ENCODE assay signal across 13 cellular contexts in genomic region chr9:38019731-38020130, GRCh38. TPM values are rescaled to one million over a fixed set of nuclear protein-coding genes. Genes with fewer than 3 reads are reported as not detected.
DNase-seq lines count a peak whose midpoint lies in the region; ATAC-seq, FAIRE-seq and TF ChIP-seq lines count a peak whose summit lies in the region.
"Had no signal": no experiment of that assay in that cellular context is flagged by ENCODE, and none has a peak within 500 bp of the region (broad histone marks: within the 10 kb centered on the region; RNA-seq: fewer than 3 reads in every experiment).

No MANE protein-coding gene starts in this region.

- TF ChIP-seq RAD21 in H1 (IDR thresholded peaks at IDR 0.05 in 1 of 2, conservative IDR thresholded peaks at IDR 0.05 in 1 of 2; ENCODE audit: low read depth in 2 of 2, low read length in 2 of 2) (no peak), neural cell (conservative IDR thresholded peaks at IDR 0.05) (no peak)

- TF ChIP-seq EP300 in H1 (IDR thresholded peaks at IDR 0.05; ENCODE audit: borderline replicate concordance in 1 of 2, low read depth in 2 of 2, low read length in 2 of 2) (no peak), neural cell (conservative IDR thresholded peaks at IDR 0.05; ENCODE audit: poor library complexity, severe bottlenecking) (no peak)

- ATAC-seq in omental fat pad (ENCODE audit: low FRiP score): no peak
- ATAC-seq: effector memory CD8-positive, alpha-beta T cell; stimulated activated memory B cell treated with anti-CD40 and anti-IgM and Interleukin-4, amounts not matched to agents 10 μg/mL and 1 μg/mL and 100 μg/mL, for 72 hours had no signal

- no peak overlapping the region for H2BK15ac ChIP-seq in H1 (ENCODE audit: low read length)

- H3K4me2 ChIP-seq in BLaER1 treated with 17β-estradiol and CSF1 and Interleukin-3, amounts not matched to agents 10 nM and 100 nM: peak overlapping the region in 9 of 11 experiments; percentile 47 to 78 (median 67); a peak in 16 of 22 replicates
- H3K4me2 ChIP-seq in PC-9 (peak overlapping the region; percentile 72), H1 (ENCODE audit: insufficient read depth in 1 of 2, low read depth in 2 of 2, low read length in 2 of 2) (no peak overlapping the region), neural cell (ENCODE audit: low read length) (no peak overlapping the region)

- H3K9me2 ChIP-seq in PC-9 (ENCODE audit: insufficient read depth): no peaks in the 10 kb centered on the region
- H3K9me2 ChIP-seq in neural cell (ENCODE audit: insufficient read depth, low read length): no peaks in the 10 kb centered on the region

- BruUV-seq in PC-9 (replicated peaks; lab: Mats Ljungman, UMichigan): no TSS peak

- H4K20me1 ChIP-seq in BLaER1 treated with 17β-estradiol and CSF1 and Interleukin-3, amounts not matched to agents 10 nM and 100 nM: peaks cover 0 to 71% (median 0%) of the 10 kb centered on the region in 11 experiments; a peak in 3 of 22 replicates
- H4K20me1 ChIP-seq in PC-9 (ENCODE audit: insufficient read depth) (peaks cover 4% of the 10 kb centered on the region; the same call in 1 of the 2 replicates), H1 (replicated peaks in 1 of 2; ENCODE audit: control insufficient read depth in 1 of 2, insufficient read depth in 2 of 2, low read length in 2 of 2) (no peaks in the 10 kb centered on the region), neural cell (ENCODE audit: insufficient read depth) (no peaks in the 10 kb centered on the region)

- no peak overlapping the region for H3K4me3 ChIP-seq in BLaER1 treated with 17β-estradiol and CSF1 and Interleukin-3, amounts not matched to agents 10 nM and 100 nM
- H3K4me3 ChIP-seq in PC-9: 0 out of 2 replicates have a peak overlapping the region, but pooled peaks have one; percentile 8
- H3K4me3 ChIP-seq in H1 (ENCODE audit: extremely low read depth in 1 of 4, insufficient read depth in 2 of 4, low read depth in 3 of 4, low read length in 4 of 4): no peak overlapping the region
- no peak overlapping the region for H3K4me3 ChIP-seq in neural cell (ENCODE audit: low read length)

- TF ChIP-seq POLR2A in H1 (IDR thresholded peaks at IDR 0.05; ENCODE audit: control extremely low read depth in 1 of 2, low read depth in 2 of 2, low read length in 2 of 2): no peak

- WGBS in H1 (ENCODE audit: extremely low coverage in 1 of 2, insufficient coverage in 1 of 2, insufficient read length in 1 of 2, insufficient replicate concordance in 2 of 2, low coverage in 1 of 2, low lambda C conversion rate in 2 of 2, missing lambda C conversion rate in 1 of 2), 2 experiments: 92% methylated on average over 3 of the region's 3 CpGs; no CpG with 5 or more reads in 1 of the 2 experiments

- CTCF ChIA-PET in PC-9 (lab: Charles Lee): no interaction called here
- CTCF ChIA-PET in H1 (lab: Charles Lee; ENCODE audit: partially characterized antibody): interaction anchor here (1.0 to 6.9 kb wide), 6 partner anchors 11 to 67 kb away, joined by 3 to 59 read pairs (median 4); no protein-coding TSS in a partner anchor

- no peak overlapping the region for H2AFZ ChIP-seq in PC-9
- no peak overlapping the region for H2AFZ ChIP-seq in H1 (ENCODE audit: low read length)
- H2AFZ ChIP-seq in neural cell (ENCODE audit: low read depth, low read length): no peak overlapping the region

- intact Hi-C loops in PC-9 (cut with micrococcal nuclease; ENCODE audit: unreplicated experiment): loop anchor here (5.0 kb wide), 2 partner anchors 138 to 153 kb away; no protein-coding TSS in a partner anchor

- no peak overlapping the region for H4K5ac ChIP-seq in H1 (ENCODE audit: insufficient read length, low read depth, low read length)

- H3K4ac ChIP-seq in H1 (replicated peaks; ENCODE audit: insufficient read length, low read depth, low read length): no peak overlapping the region

- peak overlapping the region; percentile 15; the same call in 1 of the 2 replicates for H2BK20ac ChIP-seq in H1 (ENCODE audit: low read length)

- peaks cover 0 to 12% (median 0%) of the 10 kb centered on the region in 11 experiments; a peak in 1 of 22 replicates for H3K36me3 ChIP-seq in BLaER1 treated with 17β-estradiol and CSF1 and Interleukin-3, amounts not matched to agents 10 nM and 100 nM
- no peaks in the 10 kb centered on the region for H3K36me3 ChIP-seq in PC-9 (ENCODE audit: low read depth)
- no peaks in the 10 kb centered on the region for H3K36me3 ChIP-seq in H1 (ENCODE audit: control insufficient read depth in 2 of 4, insufficient read depth in 4 of 4, low read length in 3 of 4)
- no peaks in the 10 kb centered on the region for H3K36me3 ChIP-seq in neural cell (ENCODE audit: insufficient read depth, low read length)

- H3K14ac ChIP-seq in H1 (ENCODE audit: insufficient read length): no peak overlapping the region

- no peak overlapping the region for H2BK120ac ChIP-seq in H1 (replicated peaks; ENCODE audit: low read depth, low read length)

- H3K9me3 ChIP-seq in BLaER1 treated with 17β-estradiol and CSF1 and Interleukin-3, amounts not matched to agents 10 nM and 100 nM (replicated peaks in 1 of 11): no peaks in the 10 kb centered on the region
- H3K9me3 ChIP-seq in PC-9 (ENCODE audit: insufficient read depth, low read depth): no peaks in the 10 kb centered on the region
- H3K9me3 ChIP-seq in H1 (ENCODE audit: insufficient read depth in 2 of 2, low read depth in 1 of 2, low read length in 1 of 2): no peaks in the 10 kb centered on the region
- H3K9me3 ChIP-seq in neural cell (ENCODE audit: low read length): no peaks in the 10 kb centered on the region

- no peak overlapping the region for H2AK5ac ChIP-seq in H1 (ENCODE audit: low read depth, low read length)

- no peak for TF ChIP-seq CTCF in PC-9 (conservative IDR thresholded peaks at IDR 0.05)
- TF ChIP-seq CTCF in H1 (IDR thresholded peaks at IDR 0.05; ENCODE audit: control extremely low read depth in 1 of 3, insufficient read depth in 1 of 3, low read depth in 1 of 3, low read length in 3 of 3): no peak
- TF ChIP-seq CTCF in neural cell (IDR thresholded peaks at IDR 0.05; ENCODE audit: poor library complexity, severe bottlenecking): no peak
- no peak for TF ChIP-seq CTCF in omental fat pad (IDR thresholded peaks at IDR 0.05)

- H3K23ac ChIP-seq in H1 (ENCODE audit: insufficient read length): no peak overlapping the region

- H3K9ac ChIP-seq in BLaER1 treated with 17β-estradiol and CSF1 and Interleukin-3, amounts not matched to agents 10 nM and 100 nM: no peak overlapping the region
- no peak overlapping the region for H3K9ac ChIP-seq in H1 (replicated peaks in 1 of 4; ENCODE audit: extremely low read depth in 1 of 4, low read depth in 3 of 4, low read length in 3 of 4)
- no peak overlapping the region for H3K9ac ChIP-seq in neural cell (ENCODE audit: low read length)

- FAIRE-seq in H1 (lab: Jason Lieb, UNC): no peak

- H4K8ac ChIP-seq in H1 (ENCODE audit: extremely low read depth, insufficient read depth, low read length): no peak overlapping the region

- no peak overlapping the region for H4K91ac ChIP-seq in H1 (replicated peaks; ENCODE audit: insufficient read length, low read length)

- no peaks in the 10 kb centered on the region for H3K23me2 ChIP-seq in H1 (ENCODE audit: low read depth, low read length)

- peak overlapping the region; percentile 17; the same call in 1 of the 2 replicates for H2BK5ac ChIP-seq in H1 (ENCODE audit: low read depth, low read length)

- no peaks in the 10 kb centered on the region for H3K27me3 ChIP-seq in BLaER1 treated with 17β-estradiol and CSF1 and Interleukin-3, amounts not matched to agents 10 nM and 100 nM
- no peaks in the 10 kb centered on the region for H3K27me3 ChIP-seq in PC-9 (ENCODE audit: insufficient read depth, low read depth)
- no peaks in the 10 kb centered on the region for H3K27me3 ChIP-seq in H1 (replicated peaks in 1 of 4; ENCODE audit: control insufficient read depth in 3 of 4, extremely low read depth in 1 of 4, insufficient read depth in 3 of 4, low read length in 3 of 4)
- no peaks in the 10 kb centered on the region for H3K27me3 ChIP-seq in neural cell (ENCODE audit: insufficient read depth, low read depth, low read length)

- H2BK12ac ChIP-seq in H1 (ENCODE audit: low read depth, low read length): no peak overlapping the region

- POLR2A ChIA-PET in PC-9 (lab: Charles Lee; ENCODE audit: unreplicated experiment): interaction anchor here (1.2 kb wide), 1 partner anchor 28 kb away, joined by 6 read pairs; no protein-coding TSS in a partner anchor
- POLR2A ChIA-PET in H1 (lab: Charles Lee; ENCODE audit: partially characterized antibody): interaction anchor here (1.2 to 1.7 kb wide), 3 partner anchors 14 to 43 kb away, joined by 3 to 5 read pairs (median 4); no protein-coding TSS in a partner anchor

- H3K4me1 ChIP-seq in BLaER1 treated with 17β-estradiol and CSF1 and Interleukin-3, amounts not matched to agents 10 nM and 100 nM: peaks cover 14 to 65% (median 46%) of the 10 kb centered on the region in 10 experiments
- H3K4me1 ChIP-seq in PC-9 (replicated peaks; ENCODE audit: insufficient read depth) (peaks cover 88% of the 10 kb centered on the region), H1 (replicated peaks in 1 of 4; ENCODE audit: control insufficient read depth in 3 of 4, insufficient read depth in 4 of 4, low read length in 3 of 4) (peaks cover 37 to 76% (median 52%) of the 10 kb centered on the region in 4 experiments)

- DNase-seq in PC-9 (no peak), H1 (ENCODE audit: low read depth in 1 of 2, low spot score in 2 of 2) (no peak), omental fat pad (ENCODE audit: low spot score) (no peak), NCI-H510A (lab: John Stamatoyannopoulos, UW) (no peak), DMS153 treated with DMSO at 0.1 percent for 48 hours (lab: John Stamatoyannopoulos, UW; ENCODE audit: unreplicated experiment) (no peak)
- DNase-seq in stimulated activated CD8-positive, alpha-beta memory T cell treated with anti-CD3 and anti-CD28 coated beads, Interleukin-4, amount 100 ng/mL, for 48 hours: no peak
- DNase-seq: activated CD4-positive, alpha-beta T cell treated with anti-CD3 and anti-CD28 coated beads, Interleukin-2, amount 50 U/mL, for 1 hour; effector memory CD8-positive, alpha-beta T cell; stimulated activated CD4-positive, alpha-beta T cell treated with anti-CD3 and anti-CD28 coated beads, Interleukin-4, amount 100 ng/mL, for 1 hour; T-helper 2 cell had no signal

- H3F3A ChIP-seq in PC-9 (ENCODE audit: insufficient read depth, low read depth): peaks cover 47% of the 10 kb centered on the region
- no peaks in the 10 kb centered on the region for H3F3A ChIP-seq in neural cell (ENCODE audit: insufficient read depth, low read length, poor library complexity, severe bottlenecking)

- H3K79me2 ChIP-seq in PC-9 (ENCODE audit: low read depth) (peaks cover 92% of the 10 kb centered on the region), H1 (ENCODE audit: control insufficient read depth in 1 of 2, insufficient read depth in 2 of 2, low read length in 2 of 2) (peaks cover 0 to 8% of the 10 kb centered on the region in 2 experiments; a peak in 1 of 4 replicates), neural cell (replicated peaks; ENCODE audit: insufficient read depth, low read length) (peaks cover 69% of the 10 kb centered on the region)

- H3K79me1 ChIP-seq in H1 (ENCODE audit: low read depth, low read length): peaks cover 9% of the 10 kb centered on the region

- no peak overlapping the region for H3K18ac ChIP-seq in H1 (ENCODE audit: extremely low read depth, low read length)

- H3K56ac ChIP-seq in H1 (replicated peaks; ENCODE audit: insufficient read length, low read depth, low read length): no peak overlapping the region

- peak overlapping the region in 4 of 11 experiments; percentile 17 to 43 (median 31); a peak in 4 of 22 replicates for H3K27ac ChIP-seq in BLaER1 treated with 17β-estradiol and CSF1 and Interleukin-3, amounts not matched to agents 10 nM and 100 nM
- H3K27ac ChIP-seq in PC-9 (peak overlapping the region; percentile 85), H1 (ENCODE audit: low read depth, low read length) (no peak overlapping the region), neural cell (ENCODE audit: low read length) (peak overlapping the region; percentile 77)

RNA-seq across cellular contexts. Expression of gene SHB, which starts 49.3 kb away (rescaled TPM):
- 22.7 and 23.8 TPM in 2 replicates for total RNA-seq in PC-9 (2021)
- total RNA-seq in H1 (2021; fragmentation: NEBNext Ultra II Directional; extraction: Animal tissue kit (Norgen Biotek cat#: 25700)): 12.6 and 13.7 TPM in 2 replicates
- 4.1 and 7.1 TPM in 2 replicates for polyA plus RNA-seq in H1 (2011; rRNA removed)
- 7.7 TPM for polyA plus RNA-seq in H1 (2011; cell fraction: cytosol; rRNA removed)
- 8.0 TPM for polyA plus RNA-seq in H1 (2011; cell fraction: nucleus; rRNA removed)
- 5.9 to 8.4 TPM (median 7.6 TPM) in 4 replicates for polyA plus RNA-seq in H1 (2012, experiment 1 of 2)
- polyA plus RNA-seq in H1 (2012, experiment 2 of 2): 6.2 TPM
- 4.7 TPM for polyA plus RNA-seq in H1 (2013, experiment 1 of 2)
- 5.2 TPM for polyA plus RNA-seq in H1 (2013, experiment 2 of 2)
- polyA minus RNA-seq in H1 (2011; rRNA and poly(A)+ RNA removed): 3.8 and 6.1 TPM in 2 replicates
- 9.8 TPM for polyA minus RNA-seq in H1 (2011; cell fraction: cytosol; rRNA and poly(A)+ RNA removed)
- polyA minus RNA-seq in H1 (2011; cell fraction: nucleus; rRNA and poly(A)+ RNA removed): 12.9 TPM
- polyA plus RNA-seq in neural cell: 17.5 and 19.4 TPM in 2 replicates
- 38.4 and 43.1 TPM in 2 replicates for polyA minus RNA-seq in neural cell
- total RNA-seq in omental fat pad: 10 to 100 TPM; 10.4 to 61.6 (median 20.7) TPM

Comparison
In these comparisons a context has a peak if more than half of its experiments do, and no peak if none do; other contexts are left out.
1. H3K4me2 ChIP-seq: peak in BLaER1 treated with 17β-estradiol and CSF1 and Interleukin-3, amounts not matched to agents 10 nM and 100 nM (9 of 11) and PC-9 (single experiment); none in H1 (0 of 2) and neural cell (single experiment).